8 cellular contexts compared by ENCODE assay signal in genomic region chr11:61429346-61429690, GRCh38. TPM values are rescaled to one million over a fixed set of nuclear protein-coding genes. Genes with fewer than 3 reads are reported as not detected.
DNase-seq lines count a peak whose midpoint lies in the region; ATAC-seq and TF ChIP-seq lines count a peak whose summit lies in the region.

No MANE protein-coding gene starts in this region.

- no peak overlapping the region for H2BK15ac ChIP-seq in IMR-90 (ENCODE audit: low read depth, low read length)

- H2BK5ac ChIP-seq in IMR-90 (ENCODE audit: low read depth, low read length, poor library complexity, severe bottlenecking), result peak overlapping the region; percentile 85

- peaks cover 26% of the 10 kb centered on the region for H4K20me1 ChIP-seq in IMR-90 (ENCODE audit: insufficient read depth, low read length)

- dilution Hi-C loops in IMR-90 (cut with HindIII; ENCODE audit: low sequenced_read_pairs, unreplicated experiment), result no loop called here

- H3K36me3 ChIP-seq in IMR-90 (ENCODE audit: control insufficient read depth, insufficient read depth, low read length), result peaks cover 27% of the 10 kb centered on the region
- H3K36me3 ChIP-seq in skeletal muscle satellite cell (ENCODE audit: insufficient read depth, low read length), result peaks cover 47% of the 10 kb centered on the region

- peak overlapping the region; percentile 67; the same call in 1 of the 2 replicates for H3K56ac ChIP-seq in IMR-90 (ENCODE audit: extremely low read depth, insufficient read depth, low read length)

- TF ChIP-seq POLR2A in IMR-90 (IDR thresholded peaks at IDR 0.05; ENCODE audit: low read depth, low read length), result no peak

- H2AFZ ChIP-seq in IMR-90 (replicated peaks; ENCODE audit: low read length, poor library complexity), result peak overlapping the region; percentile 97

- H3K4me1 ChIP-seq in IMR-90 (ENCODE audit: control insufficient read depth, insufficient read depth, low read length) (peaks cover 2% of the 10 kb centered on the region; the same call in 1 of the 2 replicates), right cardiac atrium (ENCODE audit: control insufficient read depth, insufficient read depth, low read length) (no peaks in the 10 kb centered on the region), skeletal muscle satellite cell (ENCODE audit: control insufficient read depth, insufficient read depth, low read length) (peaks cover 9% of the 10 kb centered on the region)

- H3K14ac ChIP-seq in IMR-90 (replicated peaks; ENCODE audit: low read depth, low read length), result peak overlapping the region; percentile 61

- H3K18ac ChIP-seq in IMR-90 (ENCODE audit: low read depth, low read length), result peak overlapping the region; percentile 12; the same call in 1 of the 2 replicates

- H3K4me2 ChIP-seq in IMR-90 (ENCODE audit: low read depth, low read length) (peak overlapping the region; percentile 93), skeletal muscle satellite cell (ENCODE audit: low read length) (peak overlapping the region; percentile 92)

- peak overlapping the region; percentile 89 for H2AK9ac ChIP-seq in IMR-90 (replicated peaks; ENCODE audit: low read depth, low read length, poor library complexity)

- DNase-seq in GDM1 (lab: John Stamatoyannopoulos, UW), result peak; percentile 59
- peak; percentile 44 for DNase-seq in IMR-90
- DNase-seq in SKM-1 treated with dmso at 0.1 percent for 144 hours (lab: John Stamatoyannopoulos, UW; ENCODE audit: unreplicated experiment), result peak; percentile 54
- DNase-seq in right cardiac atrium, result peak; percentile 76 to 89 (median 87)
- DNase-seq in NCI-H446 treated with DMSO at 0.1 percent for 48 hours (lab: John Stamatoyannopoulos, UW), result no peak

- H3K27ac ChIP-seq in IMR-90 (ENCODE audit: insufficient read depth, low read length) (peak overlapping the region; percentile 94), adipose tissue (ENCODE audit: low read depth, low read length) (peak overlapping the region; percentile 96), right cardiac atrium (ENCODE audit: low read length) (peak overlapping the region; percentile 94)

- H2BK20ac ChIP-seq in IMR-90 (ENCODE audit: low read depth, low read length), result no peak overlapping the region

- no peaks in the 10 kb centered on the region for H3K27me3 ChIP-seq in IMR-90 (ENCODE audit: control insufficient read depth, insufficient read depth, low read length)
- H3K27me3 ChIP-seq in right cardiac atrium (ENCODE audit: control insufficient read depth, insufficient read depth), result no peaks in the 10 kb centered on the region
- no peaks in the 10 kb centered on the region for H3K27me3 ChIP-seq in skeletal muscle satellite cell (ENCODE audit: control insufficient read depth, insufficient read depth, low read length)

- H2BK120ac ChIP-seq in IMR-90 (ENCODE audit: low read depth, low read length), result no peak overlapping the region

- peak overlapping the region; percentile 98 for H3K4me3 ChIP-seq in IMR-90 (ENCODE audit: insufficient read depth, low read depth, low read length)
- peak overlapping the region; percentile 92 for H3K4me3 ChIP-seq in right cardiac atrium (ENCODE audit: low read length)
- peak overlapping the region; percentile 99 for H3K4me3 ChIP-seq in skeletal muscle satellite cell (ENCODE audit: low read length)

- peak overlapping the region; percentile 72 for H3K4ac ChIP-seq in IMR-90 (ENCODE audit: low read depth, low read length)

- H4K5ac ChIP-seq in IMR-90 (ENCODE audit: low read depth, low read length), result peak overlapping the region; percentile 37; the same call in 1 of the 2 replicates

- H4K8ac ChIP-seq in IMR-90 (ENCODE audit: low read depth in 2 of 2, low read length in 2 of 2), result peak overlapping the region; percentile 77 to 88

- TF ChIP-seq CTCF in IMR-90 (conservative IDR thresholded peaks at IDR 0.05; ENCODE audit: low read depth, low read length), result 0 out of 2 replicates have a peak, but pooled peaks have one; percentile 22

- intact Hi-C loops in IMR-90 (cut with micrococcal nuclease) (loop anchor here (5.0 kb wide), 1 partner anchor 97 kb away; the partner anchor contains the start of genes DDB1 and TKFC), right cardiac atrium (cut with DNase I) (no loop called here)

- CTCF ChIA-PET in IMR-90 (lab: Yijun Ruan, JAX), result interaction anchor here (1.0 to 2.9 kb wide), 2 partner anchors 9 to 17 kb away, joined by 4 to 9 read pairs; no protein-coding TSS in a partner anchor

- H2AK5ac ChIP-seq in IMR-90 (ENCODE audit: low read depth, low read length), result peak overlapping the region; percentile 76; the same call in 1 of the 2 replicates

- BruUV-seq in IMR-90 (replicated peaks; lab: Mats Ljungman, UMichigan), result no TSS peak

- WGBS in IMR-90 (ENCODE audit: extremely low coverage in 2 of 2, insufficient read length in 1 of 2), 2 experiments, result 1% methylated on average over 24 of the region's 37 CpGs; no CpG with 5 or more reads in 1 of the 2 experiments
- WGBS in adipose tissue, 3 donors, result 0 to 1% (median 1%) methylated on average over 17 to 36 of the region's 37 CpGs
- under 1% methylated on average over 37 of the region's 37 CpGs for WGBS in right cardiac atrium

- peak overlapping the region; percentile 10; the same call in 1 of the 2 replicates for H3K23ac ChIP-seq in IMR-90 (ENCODE audit: low read depth, low read length)

- 0 out of 2 replicates have a peak, but pooled peaks cover 2% of the 10 kb centered on the region for H3K9me1 ChIP-seq in IMR-90 (ENCODE audit: insufficient read depth, low read length)

- peak overlapping the region; percentile 33; the same call in 1 of the 2 replicates for H4K91ac ChIP-seq in IMR-90 (ENCODE audit: insufficient read depth, low read depth, low read length)

- H3K79me1 ChIP-seq in IMR-90 (ENCODE audit: low read depth in 1 of 2, low read length in 2 of 2), result peaks cover 25 to 42% of the 10 kb centered on the region in 2 experiments

- TF ChIP-seq RAD21 in IMR-90 (IDR thresholded peaks at IDR 0.05; ENCODE audit: low read length), result no peak

- H3K9me3 ChIP-seq in IMR-90 (ENCODE audit: control insufficient read depth, insufficient read depth, low read length) (no peaks in the 10 kb centered on the region), right cardiac atrium (ENCODE audit: control insufficient read depth, low read length) (no peaks in the 10 kb centered on the region), skeletal muscle satellite cell (replicated peaks; ENCODE audit: low read length) (no peaks in the 10 kb centered on the region)

- ATAC-seq in GM21576 (IDR thresholded peaks at IDR 0.05; ENCODE audit: unreplicated experiment), result peak; percentile 55
- peak; percentile 81 for ATAC-seq in IMR-90 (ENCODE audit: low read depth)
- ATAC-seq in right cardiac atrium, result peak; percentile 80 to 87

- H3K9ac ChIP-seq in IMR-90 (ENCODE audit: low read depth, low read length), result peak overlapping the region; percentile 79
- H3K9ac ChIP-seq in skeletal muscle satellite cell (ENCODE audit: low read depth, low read length), result peak overlapping the region; percentile 99

- in situ Hi-C loops in IMR-90 (cut with MboI; ENCODE audit: low sequenced_read_pairs), result no loop called here

- POLR2A ChIA-PET in IMR-90 (lab: Charles Lee; ENCODE audit: unreplicated experiment), result interaction anchor here (0.6 to 1.0 kb wide), 5 partner anchors 17 to 97 kb away, joined by 3 to 8 read pairs (median 4); partner anchors contain the start of gene TMEM216

TF ChIP-seq in IMR-90, 13 proteins besides CTCF, POLR2A, EP300 and RAD21 (continues in another document):
- no peak for TF ChIP-seq SMC3 (IDR thresholded peaks at IDR 0.05; ENCODE audit: low read depth, low read length)
- no peak for TF ChIP-seq ELK1 (IDR thresholded peaks at IDR 0.05; ENCODE audit: borderline replicate concordance, low read depth, low read length)
- no peak for TF ChIP-seq FOS (IDR thresholded peaks at IDR 0.05; ENCODE audit: low read depth, low read length)
- peak; percentile 78; the same call in 1 of the 2 replicates for TF ChIP-seq MAZ (IDR thresholded peaks at IDR 0.05; ENCODE audit: borderline replicate concordance, low read depth, low read length)
- TF ChIP-seq RCOR1 (IDR thresholded peaks at IDR 0.05; ENCODE audit: insufficient replicate concordance, low read length), result no peak
- TF ChIP-seq CEBPB (IDR thresholded peaks at IDR 0.05; ENCODE audit: low read depth, low read length), result no peak
- no peak for TF ChIP-seq MXI1 (IDR thresholded peaks at IDR 0.05; ENCODE audit: borderline replicate concordance, low read depth, low read length)
- no peak for TF ChIP-seq CHD1 (IDR thresholded peaks at IDR 0.05; ENCODE audit: low read depth, low read length)

RNA-seq across cellular contexts. Expression of gene CPSF7, which starts 0.5 kb away (rescaled TPM):
- total RNA-seq in IMR-90 (2012; rRNA removed) (9.5 and 10.3 TPM in 2 replicates), right cardiac atrium (10 to 100 TPM; 40.8 to 49.2 (median 43.5) TPM)
- polyA plus RNA-seq in IMR-90 (2012; rRNA removed) (55.2 and 68.8 TPM in 2 replicates), adipose tissue (10 to 100 TPM; 28.5 to 52.8 (median 42.7) TPM), right cardiac atrium (26.0 TPM)
- polyA plus RNA-seq in IMR-90 (2012; cell fraction: cytosol; rRNA removed), result 27.4 and 38.5 TPM in 2 replicates
- 121 and 142 TPM in 2 replicates for polyA plus RNA-seq in IMR-90 (2012; cell fraction: nucleus; rRNA removed; ENCODE audit: low replicate concordance)
- total RNA-seq in skeletal muscle satellite cell (2012; rRNA removed), result 23.1 and 24.0 TPM in 2 replicates

RNA-seq across cellular contexts. Expression of gene SDHAF2, which starts 0.6 kb away (rescaled TPM):
- total RNA-seq in IMR-90 (2012; rRNA removed) (34.7 and 50.4 TPM in 2 replicates), right cardiac atrium (10 to 100 TPM; 32.9 to 41.2 (median 33.3) TPM)
- polyA plus RNA-seq in IMR-90 (2012; rRNA removed) (91.1 and 91.5 TPM in 2 replicates), adipose tissue (10 to 100 TPM; 22.5 to 45.2 (median 43.9) TPM), right cardiac atrium (57.8 TPM)
- polyA plus RNA-seq in IMR-90 (2012; cell fraction: cytosol; rRNA removed), result 57.2 and 76.4 TPM in 2 replicates
- 34.4 and 46.2 TPM in 2 replicates for polyA plus RNA-seq in IMR-90 (2012; cell fraction: nucleus; rRNA removed; ENCODE audit: low replicate concordance)
- total RNA-seq in skeletal muscle satellite cell (2012; rRNA removed), result 45.1 and 54.4 TPM in 2 replicates

RNA-seq across cellular contexts. Expression of gene TMEM216, which starts 36.9 kb away (rescaled TPM):
- total RNA-seq in IMR-90 (2012; rRNA removed) (10.0 TPM in 2 replicates), right cardiac atrium (1 to 10 TPM; 4.6 to 7.5 (median 5.4) TPM)
- polyA plus RNA-seq in IMR-90 (2012; rRNA removed) (16.5 and 17.2 TPM in 2 replicates), adipose tissue (10 to 100 TPM; 12.9 to 26.3 (median 14.3) TPM), right cardiac atrium (6.8 TPM)
- polyA plus RNA-seq in IMR-90 (2012; cell fraction: cytosol; rRNA removed), result 18.0 and 75.6 TPM in 2 replicates
- polyA plus RNA-seq in IMR-90 (2012; cell fraction: nucleus; rRNA removed; ENCODE audit: low replicate concordance), result 7.7 and 17.1 TPM in 2 replicates
- total RNA-seq in skeletal muscle satellite cell (2012; rRNA removed), result 6.3 and 9.1 TPM in 2 replicates
